Comparison of ENCODE assay signal across 2 cellular contexts in the genomic region with DNA sequence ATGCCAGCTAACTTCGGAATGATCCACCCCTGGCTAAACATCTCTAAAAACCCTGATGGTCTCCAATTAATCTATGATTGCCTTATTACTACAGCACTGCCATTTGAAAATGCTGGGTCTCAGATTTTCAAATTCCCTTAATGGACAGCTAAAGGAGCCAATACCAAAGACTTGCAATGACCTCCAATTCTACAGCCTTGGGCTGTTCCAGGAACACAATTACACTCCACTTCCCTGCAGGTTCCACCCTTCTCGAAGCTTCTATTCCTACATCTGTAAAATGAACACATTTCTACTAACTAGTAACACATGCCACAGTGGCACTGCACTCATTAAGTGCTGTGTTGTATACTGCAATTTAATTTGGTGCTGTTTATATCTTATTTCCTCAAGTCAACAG.
A peak's percentile ranks its signal among the peaks of the same experiment; 100 is the strongest.
TF ChIP-seq lines count a peak whose summit lies in the region.

No MANE protein-coding gene starts in this region.

TF ChIP-seq in HEK293T, 16 proteins besides CTCF, POLR2A, EP300 and RAD21:
- TF ChIP-seq, protein P1, sequence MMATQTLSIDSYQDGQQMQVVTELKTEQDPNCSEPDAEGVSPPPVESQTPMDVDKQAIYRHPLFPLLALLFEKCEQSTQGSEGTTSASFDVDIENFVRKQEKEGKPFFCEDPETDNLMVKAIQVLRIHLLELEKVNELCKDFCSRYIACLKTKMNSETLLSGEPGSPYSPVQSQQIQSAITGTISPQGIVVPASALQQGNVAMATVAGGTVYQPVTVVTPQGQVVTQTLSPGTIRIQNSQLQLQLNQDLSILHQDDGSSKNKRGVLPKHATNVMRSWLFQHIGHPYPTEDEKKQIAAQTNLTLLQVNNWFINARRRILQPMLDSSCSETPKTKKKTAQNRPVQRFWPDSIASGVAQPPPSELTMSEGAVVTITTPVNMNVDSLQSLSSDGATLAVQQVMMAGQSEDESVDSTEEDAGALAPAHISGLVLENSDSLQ (IDR thresholded peaks at IDR 0.05): peak; percentile 70
- no peak for TF ChIP-seq BHLHE40 (IDR thresholded peaks at IDR 0.05; ENCODE audit: borderline replicate concordance)

TF ChIP-seq in K562, 482 proteins besides CTCF, POLR2A, EP300 and RAD21:
- TF ChIP-seq, protein P2, sequence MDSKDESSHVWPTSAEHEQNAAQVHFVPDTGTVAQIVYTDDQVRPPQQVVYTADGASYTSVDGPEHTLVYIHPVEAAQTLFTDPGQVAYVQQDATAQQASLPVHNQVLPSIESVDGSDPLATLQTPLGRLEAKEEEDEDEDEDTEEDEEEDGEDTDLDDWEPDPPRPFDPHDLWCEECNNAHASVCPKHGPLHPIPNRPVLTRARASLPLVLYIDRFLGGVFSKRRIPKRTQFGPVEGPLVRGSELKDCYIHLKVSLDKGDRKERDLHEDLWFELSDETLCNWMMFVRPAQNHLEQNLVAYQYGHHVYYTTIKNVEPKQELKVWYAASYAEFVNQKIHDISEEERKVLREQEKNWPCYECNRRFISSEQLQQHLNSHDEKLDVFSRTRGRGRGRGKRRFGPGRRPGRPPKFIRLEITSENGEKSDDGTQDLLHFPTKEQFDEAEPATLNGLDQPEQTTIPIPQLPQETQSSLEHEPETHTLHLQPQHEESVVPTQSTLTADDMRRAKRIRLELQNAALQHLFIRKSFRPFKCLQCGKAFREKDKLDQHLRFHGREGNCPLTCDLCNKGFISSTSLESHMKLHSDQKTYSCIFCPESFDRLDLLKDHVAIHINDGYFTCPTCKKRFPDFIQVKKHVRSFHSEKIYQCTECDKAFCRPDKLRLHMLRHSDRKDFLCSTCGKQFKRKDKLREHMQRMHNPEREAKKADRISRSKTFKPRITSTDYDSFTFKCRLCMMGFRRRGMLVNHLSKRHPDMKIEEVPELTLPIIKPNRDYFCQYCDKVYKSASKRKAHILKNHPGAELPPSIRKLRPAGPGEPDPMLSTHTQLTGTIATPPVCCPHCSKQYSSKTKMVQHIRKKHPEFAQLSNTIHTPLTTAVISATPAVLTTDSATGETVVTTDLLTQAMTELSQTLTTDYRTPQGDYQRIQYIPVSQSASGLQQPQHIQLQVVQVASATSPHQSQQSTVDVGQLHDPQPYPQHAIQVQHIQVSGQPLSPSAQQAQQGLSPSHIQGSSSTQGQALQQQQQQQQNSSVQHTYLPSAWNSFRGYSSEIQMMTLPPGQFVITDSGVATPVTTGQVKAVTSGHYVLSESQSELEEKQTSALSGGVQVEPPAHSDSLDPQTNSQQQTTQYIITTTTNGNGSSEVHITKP (IDR thresholded peaks at IDR 0.05; ENCODE audit: partially characterized antibody): peak; percentile 30
- TF ChIP-seq ZBED1 (IDR thresholded peaks at IDR 0.05): no peak
TF ChIP-seq in K562: peak in this region for 1.
